In genomic region chr1:181129771-181130606, GRCh38 we compare ENCODE assay signal across 15 cellular contexts. TPM values are rescaled to one million over a fixed set of nuclear protein-coding genes. Genes with fewer than 3 reads are reported as not detected.
A peak's percentile ranks its signal among the peaks of the same experiment; 100 is the strongest.
DNase-seq lines count a peak whose midpoint lies in the region; ATAC-seq and TF ChIP-seq lines count a peak whose summit lies in the region.
"Had no signal": no experiment of that assay in that cellular context is flagged by ENCODE, and none has a peak within 500 bp of the region (broad histone marks: within the 10 kb centered on the region; RNA-seq: fewer than 3 reads in every experiment).

No MANE protein-coding gene starts in this region.

- H3K9me2 ChIP-seq in Loucy (replicated peaks; ENCODE audit: low read depth, low read length), result no peaks in the 10 kb centered on the region

- no peaks in the 10 kb centered on the region for H3K27me3 Mint-ChIP-seq in stimulated activated naive B cell treated with anti-CD40 and anti-IgM and Interleukin-4, amounts not matched to agents 10 μg/mL and 1 μg/mL and 100 μg/mL, for 72 hours
- H3K27me3 Mint-ChIP-seq: effector memory CD8-positive, alpha-beta T cell had no signal

- peaks cover 69 to 98% of the 10 kb centered on the region in 2 donors for H3K4me1 Mint-ChIP-seq in stimulated activated naive B cell treated with anti-CD40 and anti-IgM and Interleukin-4, amounts not matched to agents 10 μg/mL and 1 μg/mL and 100 μg/mL, for 72 hours

- peak overlapping the region; percentile 16 for H3K4me2 ChIP-seq in Loucy (ENCODE audit: low read depth, low read length, poor library complexity, severe bottlenecking)

- peak; percentile 14 for ATAC-seq in left ventricle myocardium superior
- peak; percentile 10 to 12 for ATAC-seq in stimulated activated naive B cell treated with anti-CD40 and anti-IgM and Interleukin-4, amounts not matched to agents 10 μg/mL and 1 μg/mL and 100 μg/mL, for 72 hours (replicated peaks)
- ATAC-seq: body of pancreas had no signal

- H3K36me3 ChIP-seq in right atrium auricular region, result no peaks in the 10 kb centered on the region
- H3K36me3 ChIP-seq in Loucy (ENCODE audit: insufficient read depth, low read length), result no peaks in the 10 kb centered on the region
- H3K36me3 ChIP-seq: vagina had no signal

- H3K4me3 Mint-ChIP-seq in stimulated activated naive B cell treated with anti-CD40 and anti-IgM and Interleukin-4, amounts not matched to agents 10 μg/mL and 1 μg/mL and 100 μg/mL, for 72 hours, result peak overlapping the region; percentile 72 to 84

- peak overlapping the region; percentile 57 for H3K9ac ChIP-seq in Loucy (ENCODE audit: low read depth, low read length, poor library complexity, severe bottlenecking)

- peak overlapping the region; percentile 39; the same call in 1 of the 2 replicates for H2AFZ ChIP-seq in Loucy (ENCODE audit: low read length)

- H3F3A ChIP-seq in Loucy (ENCODE audit: low read depth), result no peaks in the 10 kb centered on the region

- no peaks in the 10 kb centered on the region for H3K79me2 ChIP-seq in Loucy (ENCODE audit: insufficient read depth, low read length)

- H3K9me3 ChIP-seq in right atrium auricular region (no peaks in the 10 kb centered on the region), Loucy (ENCODE audit: insufficient read depth, low read depth, low read length) (no peaks in the 10 kb centered on the region)
- H3K9me3 ChIP-seq: body of pancreas, psoas muscle, vagina had no signal

- no peak for DNase-seq in left ventricle myocardium superior
- no peak for DNase-seq in right atrium auricular region (ENCODE audit: low spot score)
- peak; percentile 44 for DNase-seq in cerebellum (ENCODE audit: low spot score)
- no peak for DNase-seq in stimulated activated naive B cell treated with anti-CD40 and anti-IgM and Interleukin-4, amounts not matched to agents 10 μg/mL and 1 μg/mL and 100 μg/mL, for 72 hours
- DNase-seq in germinal center (ENCODE audit: low spot score), result no peak
- DNase-seq in GF-D8 (lab: John Stamatoyannopoulos, UW), result no peak
- DNase-seq in AG08395 (ENCODE audit: low spot score), result no peak
- DNase-seq: activated effector memory CD4-positive, alpha-beta T cell treated with anti-CD3 and anti-CD28 coated beads, Interleukin-2, amount 50 U/mL, for 16 hours; effector memory CD8-positive, alpha-beta T cell; EL; foreskin melanocyte; psoas muscle had no signal

- H3K27me3 ChIP-seq in right atrium auricular region (no peaks in the 10 kb centered on the region), Loucy (ENCODE audit: insufficient read depth, low read length, poor library complexity, severe bottlenecking) (no peaks in the 10 kb centered on the region)
- H3K27me3 ChIP-seq: body of pancreas, vagina had no signal

- no peaks in the 10 kb centered on the region for H3K9me3 Mint-ChIP-seq in stimulated activated naive B cell treated with anti-CD40 and anti-IgM and Interleukin-4, amounts not matched to agents 10 μg/mL and 1 μg/mL and 100 μg/mL, for 72 hours
- H3K9me3 Mint-ChIP-seq: effector memory CD8-positive, alpha-beta T cell had no signal

- no peak overlapping the region for H3K27ac ChIP-seq in right atrium auricular region
- H3K27ac ChIP-seq: psoas muscle, vagina had no signal

- H3K4me1 ChIP-seq in right atrium auricular region, result peaks cover 0 to 49% of the 10 kb centered on the region in 2 donors
- H3K4me1 ChIP-seq in Loucy (ENCODE audit: insufficient read depth, low read length, poor library complexity, severe bottlenecking), result peaks cover 38% of the 10 kb centered on the region

- peak overlapping the region; percentile 97 for H3K27ac Mint-ChIP-seq in stimulated activated naive B cell treated with anti-CD40 and anti-IgM and Interleukin-4, amounts not matched to agents 10 μg/mL and 1 μg/mL and 100 μg/mL, for 72 hours

- no peaks in the 10 kb centered on the region for H4K20me1 ChIP-seq in Loucy (ENCODE audit: insufficient read depth, low read length, poor library complexity, severe bottlenecking)

- H3K36me3 Mint-ChIP-seq in stimulated activated naive B cell treated with anti-CD40 and anti-IgM and Interleukin-4, amounts not matched to agents 10 μg/mL and 1 μg/mL and 100 μg/mL, for 72 hours, result peaks cover 0 to 5% of the 10 kb centered on the region in 2 donors

- no peak for TF ChIP-seq CTCF in right atrium auricular region (IDR thresholded peaks at IDR 0.05)
- TF ChIP-seq CTCF in Loucy (conservative IDR thresholded peaks at IDR 0.05; ENCODE audit: low read length), result no peak

- H3K4me3 ChIP-seq in right atrium auricular region (no peak overlapping the region), Loucy (ENCODE audit: low read length, poor library complexity, severe bottlenecking) (no peak overlapping the region)
- H3K4me3 ChIP-seq: body of pancreas, psoas muscle, vagina had no signal

- intact Hi-C loops in left ventricle myocardium superior (cut with micrococcal nuclease), result no loop called here

RNA-seq across cellular contexts. Expression of gene IER5, which starts 41.5 kb away (rescaled TPM):
- total RNA-seq in left ventricle myocardium superior (15.9 TPM), right atrium auricular region (10 to 100 TPM; 25.6 to 55.1 TPM), cerebellum (13.7 TPM)
